ENCODE assay signal across 21 cellular contexts in genomic region chr14:37078131-37078530, GRCh38.
"Had no signal": no experiment of that assay in that cellular context is flagged by ENCODE, and none has a peak within 500 bp of the region (broad histone marks: within the 10 kb centered on the region; RNA-seq: fewer than 3 reads in every experiment).

No MANE protein-coding gene starts in this region.

- H3K36me3 Mint-ChIP-seq: activated naive CD4-positive, alpha-beta T cell treated with anti-CD3 and anti-CD28 coated beads, Interleukin-2, amount 50 U/mL, for 24 hours; brain; mesothelial cell of epicardium had no signal

- H3K4me3 ChIP-seq: colonic mucosa, lung, skin epidermis, suprapubic skin, transverse colon, vagina had no signal

- DNase-seq: activated CD4-positive, alpha-beta T cell treated with anti-CD3 and anti-CD28 coated beads for 36 hours; activated CD4-positive, alpha-beta T cell treated with anti-CD3 and anti-CD28 coated beads, Interleukin-2, amount 50 U/mL, for 48 hours; activated gamma-delta T cell; caudate nucleus; colonic mucosa; endodermal cell; head of caudate nucleus; nephron progenitor cell; nucleus accumbens; stimulated activated CD4-positive, alpha-beta T cell treated with anti-CD3 and anti-CD28 coated beads, Interleukin-15, amount 100 ng/mL, for 24 hours; stimulated activated CD4-positive, alpha-beta T cell treated with anti-CD3 and anti-CD28 coated beads, Interleukin-2, amount 100 ng/mL, for 48 hours; transverse colon had no signal

- H3K27ac Mint-ChIP-seq: activated CD4-positive, alpha-beta T cell treated with anti-CD3 and anti-CD28 coated beads for 36 hours; activated naive CD4-positive, alpha-beta T cell treated with anti-CD3 and anti-CD28 coated beads, Interleukin-2, amount 50 U/mL, for 24 hours; brain; endodermal cell; mesothelial cell of epicardium; nephron progenitor cell; stimulated activated naive CD8-positive, alpha-beta T cell treated with anti-CD3 and anti-CD28 coated beads, Interleukin-15, Interleukin-2, amounts not matched to agents 100 ng/mL and 50 ng/mL, for 24 hours had no signal

- H3K27me3 Mint-ChIP-seq: activated CD4-positive, alpha-beta T cell treated with anti-CD3 and anti-CD28 coated beads for 36 hours; activated naive CD4-positive, alpha-beta T cell treated with anti-CD3 and anti-CD28 coated beads, Interleukin-2, amount 50 U/mL, for 24 hours; stimulated activated naive CD8-positive, alpha-beta T cell treated with anti-CD3 and anti-CD28 coated beads, Interleukin-15, Interleukin-2, amounts not matched to agents 100 ng/mL and 50 ng/mL, for 24 hours had no signal

- H3K36me3 ChIP-seq: colonic mucosa, suprapubic skin, transverse colon, vagina had no signal

- H3K27ac ChIP-seq: colonic mucosa, epithelial cell of prostate, skin epidermis, suprapubic skin, transverse colon, vagina had no signal

- H3K9me3 Mint-ChIP-seq: brain, endodermal cell, nephron progenitor cell had no signal

- H3K4me1 Mint-ChIP-seq: activated CD4-positive, alpha-beta T cell treated with anti-CD3 and anti-CD28 coated beads for 36 hours; activated naive CD4-positive, alpha-beta T cell treated with anti-CD3 and anti-CD28 coated beads, Interleukin-2, amount 50 U/mL, for 24 hours; mesothelial cell of epicardium; nephron progenitor cell had no signal

- H3K4me1 ChIP-seq: colonic mucosa, suprapubic skin, transverse colon, vagina had no signal

- H3K4me3 Mint-ChIP-seq: activated CD4-positive, alpha-beta T cell treated with anti-CD3 and anti-CD28 coated beads for 36 hours; activated naive CD4-positive, alpha-beta T cell treated with anti-CD3 and anti-CD28 coated beads, Interleukin-2, amount 50 U/mL, for 24 hours; brain; endodermal cell; mesothelial cell of epicardium; nephron progenitor cell; stimulated activated naive CD8-positive, alpha-beta T cell treated with anti-CD3 and anti-CD28 coated beads, Interleukin-15, Interleukin-2, amounts not matched to agents 100 ng/mL and 50 ng/mL, for 24 hours had no signal

- H3K27me3 ChIP-seq: colonic mucosa, suprapubic skin, transverse colon, vagina had no signal

- H3K9me3 ChIP-seq: colonic mucosa, suprapubic skin, transverse colon, vagina had no signal
